Comparison of ENCODE assay signal across 29 cellular contexts in genomic region chr5:5969942-5970483, GRCh38.
"Had no signal": no experiment of that assay in that cellular context is flagged by ENCODE, and none has a peak within 500 bp of the region (broad histone marks: within the 10 kb centered on the region; RNA-seq: fewer than 3 reads in every experiment).

No MANE protein-coding gene starts in this region.

- FAIRE-seq: endometrium, endothelial cell of umbilical vein had no signal

- H3K27ac ChIP-seq: ascending aorta, breast epithelium, cardiac muscle cell, colonic mucosa, epithelial cell of prostate, esophagus squamous epithelium, gastroesophageal sphincter, heart right ventricle, hepatocyte had no signal

- H3K36me3 ChIP-seq: ascending aorta, breast epithelium, cardiac muscle cell, colonic mucosa, esophagus squamous epithelium, gastroesophageal sphincter, heart right ventricle had no signal

- H3K79me2 ChIP-seq: hepatocyte had no signal

- H3K4me2 ChIP-seq: hepatocyte had no signal

- DNase-seq: activated CD4-positive, alpha-beta memory T cell treated with anti-CD3 and anti-CD28 coated beads for 36 hours; activated CD4-positive, alpha-beta T cell treated with anti-CD3 and anti-CD28 coated beads for 36 hours; activated CD4-positive, alpha-beta T cell treated with anti-CD3 and anti-CD28 coated beads, Interleukin-2, amount 10 ng/mL, durations not matched to agents 24 days and 14 days; activated CD4-positive, CD25-positive, alpha-beta regulatory T cell; activated CD4-positive, CD25-positive, alpha-beta regulatory T cell treated with anti-CD3 and anti-CD28 coated beads, Interleukin-2, amount 50 U/mL, for 72 hours; activated CD8-positive, alpha-beta memory T cell treated with anti-CD3 and anti-CD28 coated beads, Interleukin-2, amount 10 ng/mL, durations not matched to agents 7 days and 5 days; activated CD8-positive, alpha-beta memory T cell treated with anti-CD3 and anti-CD28 coated beads, Interleukin-2, amount 50 U/mL, for 4 hours; activated CD8-positive, alpha-beta T cell treated with anti-CD3 and anti-CD28 coated beads, Interleukin-2, amount 10 ng/mL, durations not matched to agents 7 days and 5 days; activated effector memory CD4-positive, alpha-beta T cell treated with anti-CD3 and anti-CD28 coated beads, Interleukin-2, amount 50 U/mL, for 16 hours; activated naive CD4-positive, alpha-beta T cell treated with anti-CD3 and anti-CD28 coated beads, Interleukin-2, amount 10 ng/mL, durations not matched to agents 7 days and 5 days; activated naive CD8-positive, alpha-beta T cell treated with anti-CD3 and anti-CD28 coated beads, Interleukin-2, amount 10 ng/mL, durations not matched to agents 7 days and 5 days; activated T-cell treated with anti-CD3 and anti-CD28 coated beads, Interleukin-2, amount 50 U/mL, for 1 hour; activated T-cell treated with anti-CD3 and anti-CD28 coated beads, Interleukin-2, amount 50 U/mL, for 48 hours; central memory CD4-positive, alpha-beta T cell; cerebellar nuclear complex; colonic mucosa; effector CD8-positive, alpha-beta T cell; esophagus squamous epithelium; foreskin melanocyte; heart right ventricle had no signal

- H3K27me3 ChIP-seq: ascending aorta, cardiac muscle cell, colonic mucosa, esophagus squamous epithelium, gastroesophageal sphincter, heart right ventricle, hepatocyte had no signal

- H3K4me1 ChIP-seq: ascending aorta, breast epithelium, colonic mucosa, esophagus squamous epithelium, gastroesophageal sphincter, heart right ventricle had no signal

- H2AFZ ChIP-seq: hepatocyte had no signal

- H3K9me3 ChIP-seq: ascending aorta, colonic mucosa had no signal

- H3K4me3 ChIP-seq: ascending aorta, breast epithelium, cardiac muscle cell, colonic mucosa, esophagus squamous epithelium, gastroesophageal sphincter, heart right ventricle, hepatocyte had no signal

- ATAC-seq: activated CD4-positive, alpha-beta T cell treated with anti-CD3 and anti-CD28 coated beads for 36 hours; activated CD8-positive, alpha-beta memory T cell treated with anti-CD3 and anti-CD28 coated beads, Interleukin-2, amount 10 ng/mL, durations not matched to agents 7 days and 5 days; activated CD8-positive, alpha-beta T cell treated with anti-CD3 and anti-CD28 coated beads, Interleukin-2, amount 10 ng/mL, durations not matched to agents 7 days and 5 days; activated naive CD4-positive, alpha-beta T cell treated with anti-CD3 and anti-CD28 coated beads, Interleukin-2, amount 50 U/mL, for 72 hours; gastroesophageal sphincter; heart right ventricle had no signal
